In the genomic region with DNA sequence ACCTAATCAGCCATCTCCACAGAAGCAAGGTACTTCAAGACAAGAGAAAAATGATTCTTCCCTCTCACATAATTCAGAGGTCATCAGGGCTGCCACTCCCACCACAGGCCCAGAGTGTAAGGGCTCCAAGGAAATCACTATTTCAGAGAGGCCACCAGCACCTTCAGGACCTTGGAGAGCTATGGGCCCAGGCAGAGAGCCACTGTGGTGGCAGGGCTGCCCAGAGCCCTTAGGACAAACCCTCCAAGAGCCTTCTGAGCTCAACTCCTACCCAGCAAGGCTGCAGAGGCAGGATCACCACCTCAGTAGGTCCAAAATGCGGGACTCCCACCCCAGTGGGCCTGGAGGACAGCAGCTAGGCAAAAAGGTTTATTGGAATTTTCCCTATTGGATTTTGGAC, we compare ENCODE assay signal across 13 cellular contexts. TPM values are rescaled to one million over a fixed set of nuclear protein-coding genes. Genes with fewer than 3 reads are reported as not detected.
DNase-seq lines count a peak whose midpoint lies in the region; ATAC-seq and TF ChIP-seq lines count a peak whose summit lies in the region.
"Had no signal": no experiment of that assay in that cellular context is flagged by ENCODE, and none has a peak within 500 bp of the region (broad histone marks: within the 10 kb centered on the region; RNA-seq: fewer than 3 reads in every experiment).

No MANE protein-coding gene starts in this region.

- DNase-seq in GM23338 (ENCODE audit: low spot score) (peak; percentile 68), PC-3 (peak; percentile 48), endothelial cell (ENCODE audit: low spot score) (peak; percentile 46), mesenchymal stem cell (peak; percentile 29), posterior vena cava (ENCODE audit: low spot score) (no peak)
- DNase-seq in CD8-positive, alpha-beta memory T cell: no peak
- DNase-seq in stimulated activated CD4-positive, alpha-beta T cell treated with anti-CD3 and anti-CD28 coated beads, Interleukin-15, amount 100 ng/mL, for 24 hours: no peak
- DNase-seq: Calu3; MV-4-11; naive thymus-derived CD4-positive, alpha-beta T cell; NCI-H446 had no signal

- no peak overlapping the region for H3K27ac ChIP-seq in GM23338 (ENCODE audit: low read depth)
- no peak overlapping the region for H3K27ac ChIP-seq in PC-3 (ENCODE audit: low read length)
- H3K27ac ChIP-seq in mesenchymal stem cell (ENCODE audit: low read length, poor library complexity, severe bottlenecking): no peak overlapping the region
- no peak overlapping the region for H3K27ac ChIP-seq in CD8-positive, alpha-beta memory T cell (ENCODE audit: low read depth, low read length)

- POLR2A ChIA-PET in PC-3 (lab: Charles Lee; ENCODE audit: unreplicated experiment): no interaction called here
- POLR2A ChIA-PET in CD8-positive, alpha-beta memory T cell (lab: Charles Lee): no interaction called here

- CTCF ChIA-PET in PC-3 (lab: Charles Lee): interaction anchor here (0.6 kb wide), 1 partner anchor 81 kb away, joined by 6 read pairs; no protein-coding TSS in a partner anchor
- CTCF ChIA-PET in CD8-positive, alpha-beta memory T cell (lab: Charles Lee): no interaction called here

- H2BK120ac ChIP-seq in mesenchymal stem cell (ENCODE audit: low read depth, low read length): no peak overlapping the region

- H2BK5ac ChIP-seq in mesenchymal stem cell (ENCODE audit: low read depth, low read length, poor library complexity, severe bottlenecking): no peak overlapping the region

- no peaks in the 10 kb centered on the region for H3K79me2 ChIP-seq in GM23338 (replicated peaks; ENCODE audit: insufficient read depth)
- H3K79me2 ChIP-seq in PC-3 (ENCODE audit: low read length): no peaks in the 10 kb centered on the region

- H3K27me3 Mint-ChIP-seq in GM23338 (ENCODE audit: insufficient read depth, low read depth, poor library complexity) (peaks cover 4% of the 10 kb centered on the region), endothelial cell (ENCODE audit: unreplicated experiment) (peaks cover 1% of the 10 kb centered on the region)
- peaks cover 7 to 18% of the 10 kb centered on the region in 2 donors for H3K27me3 Mint-ChIP-seq in CD8-positive, alpha-beta memory T cell
- H3K27me3 Mint-ChIP-seq: naive thymus-derived CD4-positive, alpha-beta T cell had no signal

- H3K23ac ChIP-seq in mesenchymal stem cell (ENCODE audit: low read length in 2 of 2): no peak overlapping the region

- H3K9ac ChIP-seq in PC-3 (ENCODE audit: low read length) (no peak overlapping the region), mesenchymal stem cell (ENCODE audit: low read length) (no peak overlapping the region)

- peaks cover 2% of the 10 kb centered on the region; the same call in 2 of the 3 replicates for H3K4me1 Mint-ChIP-seq in GM23338
- no peaks in the 10 kb centered on the region for H3K4me1 Mint-ChIP-seq in endothelial cell (ENCODE audit: unreplicated experiment)
- H3K4me1 Mint-ChIP-seq in CD8-positive, alpha-beta memory T cell: no peaks in the 10 kb centered on the region

- H3K27ac Mint-ChIP-seq in GM23338 (no peak overlapping the region), endothelial cell (ENCODE audit: unreplicated experiment) (no peak overlapping the region)
- peak overlapping the region in 1 of 8 donors; percentile 21 for H3K27ac Mint-ChIP-seq in CD8-positive, alpha-beta memory T cell
- H3K27ac Mint-ChIP-seq: naive thymus-derived CD4-positive, alpha-beta T cell had no signal

- H3K4me2 ChIP-seq in GM23338 (no peak overlapping the region), PC-3 (ENCODE audit: low read length) (no peak overlapping the region), mesenchymal stem cell (ENCODE audit: low read length, poor library complexity, severe bottlenecking) (no peak overlapping the region)

- H3K27me3 ChIP-seq in GM23338 (ENCODE audit: insufficient read depth) (no peaks in the 10 kb centered on the region), PC-3 (ENCODE audit: low read length) (no peaks in the 10 kb centered on the region), mesenchymal stem cell (ENCODE audit: control insufficient read depth in 1 of 2, insufficient read depth in 1 of 2, low read length in 2 of 2) (peaks cover 0 to 10% of the 10 kb centered on the region in 2 experiments)
- H3K27me3 ChIP-seq in CD8-positive, alpha-beta memory T cell (ENCODE audit: insufficient read depth, low read length, poor library complexity, severe bottlenecking): no peaks in the 10 kb centered on the region

- H2BK12ac ChIP-seq in mesenchymal stem cell (ENCODE audit: low read length in 2 of 2): no peak overlapping the region

- no peak overlapping the region for H3K14ac ChIP-seq in mesenchymal stem cell (ENCODE audit: low read length in 2 of 2)

- no peak overlapping the region for H2AFZ ChIP-seq in GM23338
- no peak overlapping the region for H2AFZ ChIP-seq in PC-3 (ENCODE audit: low read length)
- H2AFZ ChIP-seq in mesenchymal stem cell (ENCODE audit: low read depth, low read length): no peak overlapping the region

- H3K9me2 ChIP-seq in GM23338 (ENCODE audit: insufficient read depth) (peaks cover 5% of the 10 kb centered on the region; the same call in 1 of the 2 replicates), PC-3 (replicated peaks; ENCODE audit: low read length) (peaks cover 8% of the 10 kb centered on the region; the same call in 1 of the 2 replicates)

- intact Hi-C loops in PC-3 (cut with micrococcal nuclease): no loop called here
- intact Hi-C loops in posterior vena cava (cut with DNase I): loop anchor here in 1 of 2 donors (2.0 kb wide), 1 partner anchor 53 kb away; no protein-coding TSS in a partner anchor

- 43% methylated on average over 1 of the region's 1 CpG for WGBS in mesenchymal stem cell

- H3K4me3 ChIP-seq in GM23338: no peak overlapping the region
- H3K4me3 ChIP-seq in PC-3 (ENCODE audit: low read length): no peak overlapping the region
- no peak overlapping the region for H3K4me3 ChIP-seq in mesenchymal stem cell (ENCODE audit: insufficient read depth in 1 of 2, low read depth in 1 of 2, low read length in 2 of 2)
- H3K4me3 ChIP-seq in CD8-positive, alpha-beta memory T cell (ENCODE audit: low read length): no peak overlapping the region

- H3K9me3 Mint-ChIP-seq in GM23338 (no peaks in the 10 kb centered on the region), endothelial cell (ENCODE audit: unreplicated experiment) (no peaks in the 10 kb centered on the region)
- H3K9me3 Mint-ChIP-seq in CD8-positive, alpha-beta memory T cell: no peaks in the 10 kb centered on the region

- H3K18ac ChIP-seq in mesenchymal stem cell (ENCODE audit: low read depth in 1 of 2, low read length in 2 of 2): no peak overlapping the region

- H3K79me1 ChIP-seq in mesenchymal stem cell (replicated peaks; ENCODE audit: low read length, poor library complexity, severe bottlenecking): no peaks in the 10 kb centered on the region

- H3F3A ChIP-seq in GM23338 (replicated peaks; ENCODE audit: low read depth): no peaks in the 10 kb centered on the region
- H3F3A ChIP-seq in PC-3 (ENCODE audit: low read length, unreplicated experiment): no peaks in the 10 kb centered on the region

- H3K4me3 Mint-ChIP-seq in GM23338 (no peak overlapping the region), endothelial cell (ENCODE audit: unreplicated experiment) (no peak overlapping the region)
- no peak overlapping the region for H3K4me3 Mint-ChIP-seq in CD8-positive, alpha-beta memory T cell
- H3K4me3 Mint-ChIP-seq: naive thymus-derived CD4-positive, alpha-beta T cell had no signal

- H4K20me1 ChIP-seq in GM23338 (replicated peaks; ENCODE audit: insufficient read depth) (no peaks in the 10 kb centered on the region), PC-3 (ENCODE audit: low read length) (no peaks in the 10 kb centered on the region)

- no peak overlapping the region for H2BK15ac ChIP-seq in mesenchymal stem cell (ENCODE audit: low read depth, poor library complexity, severe bottlenecking)

- H3K36me3 Mint-ChIP-seq in GM23338 (ENCODE audit: low read depth) (no peaks in the 10 kb centered on the region), endothelial cell (ENCODE audit: low read depth, unreplicated experiment) (no peaks in the 10 kb centered on the region)
- H3K36me3 Mint-ChIP-seq in CD8-positive, alpha-beta memory T cell: peaks cover 0 to 4% (median 3%) of the 10 kb centered on the region in 3 donors

- peak; percentile 96 for ATAC-seq in GM23338
- ATAC-seq in PC-3: 0 out of 2 replicates have a peak, but pooled peaks have one; percentile 37
- no peak for ATAC-seq in HG02852 (IDR thresholded peaks at IDR 0.05; ENCODE audit: unreplicated experiment)
- ATAC-seq: naive thymus-derived CD4-positive, alpha-beta T cell; sciatic nerve had no signal

- no peaks in the 10 kb centered on the region for H3K9me3 ChIP-seq in PC-3 (ENCODE audit: low read length)
- no peaks in the 10 kb centered on the region for H3K9me3 ChIP-seq in mesenchymal stem cell (ENCODE audit: control insufficient read depth, low read length)
- no peaks in the 10 kb centered on the region for H3K9me3 ChIP-seq in CD8-positive, alpha-beta memory T cell (ENCODE audit: low read length)

- H3K36me3 ChIP-seq in GM23338 (ENCODE audit: insufficient read depth) (no peaks in the 10 kb centered on the region), PC-3 (ENCODE audit: low read depth, low read length) (no peaks in the 10 kb centered on the region), mesenchymal stem cell (ENCODE audit: control insufficient read depth in 1 of 2, insufficient read depth in 2 of 2, low read depth in 1 of 2, low read length in 2 of 2) (no peaks in the 10 kb centered on the region)
- H3K36me3 ChIP-seq in CD8-positive, alpha-beta memory T cell (ENCODE audit: insufficient read depth, low read length): no peaks in the 10 kb centered on the region

- BruUV-seq in PC-3 (replicated peaks; lab: Mats Ljungman, UMichigan): no TSS peak

- TF ChIP-seq CTCF in GM23338 (conservative IDR thresholded peaks at IDR 0.05; ENCODE audit: low read depth in 2 of 2): no peak
- TF ChIP-seq CTCF in PC-3 (conservative IDR thresholded peaks at IDR 0.05; ENCODE audit: low read depth, low read length): no peak
- no peak for TF ChIP-seq CTCF in endothelial cell (IDR thresholded peaks at IDR 0.05; ENCODE audit: unreplicated experiment)

- no peak overlapping the region for H4K8ac ChIP-seq in mesenchymal stem cell (ENCODE audit: low read length)

- H2AK5ac ChIP-seq in mesenchymal stem cell (ENCODE audit: low read length, severe bottlenecking): no peak overlapping the region

- no peak overlapping the region for H3K4ac ChIP-seq in mesenchymal stem cell (ENCODE audit: low read depth in 1 of 2, low read length in 2 of 2)

- H4K91ac ChIP-seq in mesenchymal stem cell (ENCODE audit: low read length): no peak overlapping the region

- H3K4me1 ChIP-seq in GM23338 (ENCODE audit: insufficient read depth) (no peaks in the 10 kb centered on the region), PC-3 (ENCODE audit: insufficient read depth, low read length) (no peaks in the 10 kb centered on the region), mesenchymal stem cell (ENCODE audit: control insufficient read depth, insufficient read depth, low read depth, low read length) (no peaks in the 10 kb centered on the region)
- H3K4me1 ChIP-seq in CD8-positive, alpha-beta memory T cell (ENCODE audit: insufficient read depth, low read length): no peaks in the 10 kb centered on the region

RNA-seq across cellular contexts. Expression of a gene that starts 17.9 kb away (rescaled TPM):
- 25.7 and 29.2 TPM in 2 replicates for total RNA-seq in GM23338 (2014; rRNA removed; shearing (Covaris generic))
- polyA plus RNA-seq in GM23338 (2016; fragmentation: Nextera tagmentation; extraction: Ambion mirVana): 9.1 and 9.7 TPM in 2 replicates
- total RNA-seq in PC-3 (2014; rRNA removed) (16.2 and 16.4 TPM in 2 replicates), endothelial cell (ENCODE audit: unreplicated experiment) (17.5 TPM), posterior vena cava (10 to 100 TPM in 1 of 2 donors, 1 to 10 TPM in 1; 4.0 to 13.8 TPM)
- 4.5 TPM for polyA plus RNA-seq in mesenchymal stem cell (2013, experiment 1 of 2)
- 5.7 TPM for polyA plus RNA-seq in mesenchymal stem cell (2013, experiment 2 of 2)
- total RNA-seq in CD8-positive, alpha-beta memory T cell: 10 to 100 TPM; 17.9 to 18.9 TPM
- 7.4 TPM for polyA plus RNA-seq in CD8-positive, alpha-beta memory T cell

Comparison
In these comparisons a context has a peak if more than half of its experiments do, and no peak if none do; other contexts are left out.
1. DNase-seq: peak in GM23338 (single experiment), PC-3 (single experiment), endothelial cell (single experiment) and mesenchymal stem cell (single experiment); none in posterior vena cava (single experiment), CD8-positive, alpha-beta memory T cell (0 of 5) and stimulated activated CD4-positive, alpha-beta T cell treated with anti-CD3 and anti-CD28 coated beads, Interleukin-15, amount 100 ng/mL, for 24 hours (single experiment).